In genomic region chr10:126977216-126977615, GRCh38 we compare ENCODE assay signal across 25 cellular contexts.
"Had no signal": no experiment of that assay in that cellular context is flagged by ENCODE, and none has a peak within 500 bp of the region (broad histone marks: within the 10 kb centered on the region; RNA-seq: fewer than 3 reads in every experiment).

No MANE protein-coding gene starts in this region.

- H3K4me3 Mint-ChIP-seq: activated CD8-positive, alpha-beta T cell treated with anti-CD3 and anti-CD28 coated beads, Interleukin-2, amount 10 ng/mL, durations not matched to agents 7 days and 5 days; activated naive CD4-positive, alpha-beta T cell treated with anti-CD3 and anti-CD28 coated beads, Interleukin-2, amount 50 U/mL, for 24 hours; activated T-helper 1 cell treated with anti-CD3 and anti-CD28 coated beads, Interleukin-12 subunit alpha, Interleukin-12 subunit beta, Interleukin-2, Interleukin-4 antibody, amounts not matched to agents 30 ng/mL and 10 ng/mL and 1 ng/mL, durations not matched to agents 14 hours and 24 hours and 36 hours had no signal

- H3K9me3 Mint-ChIP-seq: activated naive CD4-positive, alpha-beta T cell treated with anti-CD3 and anti-CD28 coated beads, Interleukin-2, amount 50 U/mL, for 24 hours; activated T-helper 1 cell treated with anti-CD3 and anti-CD28 coated beads, Interleukin-12 subunit alpha, Interleukin-12 subunit beta, Interleukin-2, Interleukin-4 antibody, amounts not matched to agents 30 ng/mL and 10 ng/mL and 1 ng/mL, durations not matched to agents 14 hours and 24 hours and 36 hours had no signal

- H3K27ac ChIP-seq: WERI-Rb-1 had no signal

- ATAC-seq: activated CD8-positive, alpha-beta T cell treated with anti-CD3 and anti-CD28 coated beads, Interleukin-2, amount 10 ng/mL, durations not matched to agents 7 days and 5 days; PC-3 had no signal

- DNase-seq: activated CD4-positive, alpha-beta T cell treated with anti-CD3 and anti-CD28 coated beads for 48 hours; activated CD4-positive, alpha-beta T cell treated with anti-CD3 and anti-CD28 coated beads, Interleukin-2, amount 50 U/mL, for 4 hours; activated CD4-positive, CD25-positive, alpha-beta regulatory T cell treated with anti-CD3 and anti-CD28 coated beads, Interleukin-2, amount 50 U/mL, for 72 hours; activated CD8-positive, alpha-beta memory T cell treated with anti-CD3 and anti-CD28 coated beads, Interleukin-2, amount 50 U/mL, for 48 hours; activated CD8-positive, alpha-beta T cell treated with anti-CD3 and anti-CD28 coated beads, Interleukin-2, amount 10 ng/mL, durations not matched to agents 7 days and 5 days; activated effector memory CD4-positive, alpha-beta T cell treated with Interleukin-2 at 50 U/mL for 16 hours; activated naive CD4-positive, alpha-beta T cell; activated T-cell treated with anti-CD3 and anti-CD28 coated beads, Interleukin-2, amount 50 U/mL, for 1 hour; aorta; central memory CD4-positive, alpha-beta T cell; Karpas-422; MM.1S; NCI-H1105; NCI-H1436; NCI-H1694 treated with DMSO at 0.1 percent for 48 hours; NCI-H2081; NCI-H510A treated with DMSO at 0.1 percent for 48 hours; NCI-H69; PC-3; SHP77 treated with DMSO at 0.1 percent for 48 hours; T-helper 2 cell; T1000; WERI-Rb-1 had no signal

- H3K27ac Mint-ChIP-seq: activated CD8-positive, alpha-beta T cell treated with anti-CD3 and anti-CD28 coated beads, Interleukin-2, amount 10 ng/mL, durations not matched to agents 7 days and 5 days; activated naive CD4-positive, alpha-beta T cell treated with anti-CD3 and anti-CD28 coated beads, Interleukin-2, amount 50 U/mL, for 24 hours; activated T-helper 1 cell treated with anti-CD3 and anti-CD28 coated beads, Interleukin-12 subunit alpha, Interleukin-12 subunit beta, Interleukin-2, Interleukin-4 antibody, amounts not matched to agents 30 ng/mL and 10 ng/mL and 1 ng/mL, durations not matched to agents 14 hours and 24 hours and 36 hours had no signal

- H3K36me3 Mint-ChIP-seq: activated naive CD4-positive, alpha-beta T cell treated with anti-CD3 and anti-CD28 coated beads, Interleukin-2, amount 50 U/mL, for 24 hours had no signal

- H3K4me1 Mint-ChIP-seq: activated naive CD4-positive, alpha-beta T cell treated with anti-CD3 and anti-CD28 coated beads, Interleukin-2, amount 50 U/mL, for 24 hours had no signal
